ENCODE assay signal across 1 cellular context in genomic region chr19:48965806-48966540, GRCh38.
TF ChIP-seq lines count a peak whose summit lies in the region.

No MANE protein-coding gene starts in this region.

TF ChIP-seq in HepG2, 621 proteins besides CTCF, POLR2A, EP300 and RAD21 (continued from another document and continues in another):
- no peak for TF ChIP-seq TFE3 (CRISPR knock-in tag; IDR thresholded peaks at IDR 0.05)
- TF ChIP-seq PRMT3 (CRISPR knock-in tag; IDR thresholded peaks at IDR 0.05; ENCODE audit: borderline replicate concordance, low read depth) = 0 out of 2 replicates have a peak, but pooled peaks have one; percentile 21
- no peak for TF ChIP-seq REXO4 (CRISPR knock-in tag; IDR thresholded peaks at IDR 0.05; ENCODE audit: borderline replicate concordance)
- TF ChIP-seq JUND (CRISPR knock-in tag; IDR thresholded peaks at IDR 0.05) = no peak
- TF ChIP-seq TRIM22 (IDR thresholded peaks at IDR 0.05) = no peak
- no peak for TF ChIP-seq ARNT (IDR thresholded peaks at IDR 0.05)
- TF ChIP-seq, protein P1, sequence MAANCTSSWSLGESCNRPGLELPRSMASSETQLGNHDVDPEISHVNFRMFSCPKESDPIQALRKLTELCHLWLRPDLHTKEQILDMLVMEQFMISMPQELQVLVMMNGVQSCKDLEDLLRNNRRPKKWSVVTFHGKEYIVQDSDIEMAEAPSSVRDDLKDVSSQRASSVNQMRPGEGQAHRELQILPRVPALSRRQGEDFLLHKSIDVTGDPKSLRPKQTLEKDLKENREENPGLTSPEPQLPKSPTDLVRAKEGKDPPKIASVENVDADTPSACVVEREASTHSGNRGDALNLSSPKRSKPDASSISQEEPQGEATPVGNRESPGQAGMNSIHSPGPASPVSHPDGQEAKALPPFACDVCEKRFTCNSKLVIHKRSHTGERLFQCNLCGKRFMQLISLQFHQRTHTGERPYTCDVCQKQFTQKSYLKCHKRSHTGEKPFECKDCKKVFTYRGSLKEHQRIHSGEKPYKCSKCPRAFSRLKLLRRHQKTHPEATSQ (CRISPR knock-in tag; IDR thresholded peaks at IDR 0.05; ENCODE audit: borderline replicate concordance) = no peak
- no peak for TF ChIP-seq ZNF354B (CRISPR knock-in tag; IDR thresholded peaks at IDR 0.05)
- no peak for TF ChIP-seq ZNF709 (CRISPR knock-in tag; IDR thresholded peaks at IDR 0.05)
- TF ChIP-seq CSRNP1 (CRISPR knock-in tag; IDR thresholded peaks at IDR 0.05) = 0 out of 2 replicates have a peak, but pooled peaks have one; percentile 9
- TF ChIP-seq HCFC1 (IDR thresholded peaks at IDR 0.05; ENCODE audit: low read depth, low read length) = peak; percentile 83
- no peak for TF ChIP-seq ZNF10 (CRISPR knock-in tag; IDR thresholded peaks at IDR 0.05; ENCODE audit: borderline replicate concordance, low read depth)
- TF ChIP-seq, protein P2, sequence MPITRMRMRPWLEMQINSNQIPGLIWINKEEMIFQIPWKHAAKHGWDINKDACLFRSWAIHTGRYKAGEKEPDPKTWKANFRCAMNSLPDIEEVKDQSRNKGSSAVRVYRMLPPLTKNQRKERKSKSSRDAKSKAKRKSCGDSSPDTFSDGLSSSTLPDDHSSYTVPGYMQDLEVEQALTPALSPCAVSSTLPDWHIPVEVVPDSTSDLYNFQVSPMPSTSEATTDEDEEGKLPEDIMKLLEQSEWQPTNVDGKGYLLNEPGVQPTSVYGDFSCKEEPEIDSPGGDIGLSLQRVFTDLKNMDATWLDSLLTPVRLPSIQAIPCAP (CRISPR knock-in tag; IDR thresholded peaks at IDR 0.05; ENCODE audit: low read depth) = no peak
- no peak for TF ChIP-seq ZNF563 (CRISPR knock-in tag; IDR thresholded peaks at IDR 0.05)
- TF ChIP-seq KDM6A (CRISPR knock-in tag; IDR thresholded peaks at IDR 0.05; ENCODE audit: low read depth) = no peak
- no peak for TF ChIP-seq NKX3-1 (CRISPR knock-in tag; IDR thresholded peaks at IDR 0.05)
- TF ChIP-seq, protein P3, sequence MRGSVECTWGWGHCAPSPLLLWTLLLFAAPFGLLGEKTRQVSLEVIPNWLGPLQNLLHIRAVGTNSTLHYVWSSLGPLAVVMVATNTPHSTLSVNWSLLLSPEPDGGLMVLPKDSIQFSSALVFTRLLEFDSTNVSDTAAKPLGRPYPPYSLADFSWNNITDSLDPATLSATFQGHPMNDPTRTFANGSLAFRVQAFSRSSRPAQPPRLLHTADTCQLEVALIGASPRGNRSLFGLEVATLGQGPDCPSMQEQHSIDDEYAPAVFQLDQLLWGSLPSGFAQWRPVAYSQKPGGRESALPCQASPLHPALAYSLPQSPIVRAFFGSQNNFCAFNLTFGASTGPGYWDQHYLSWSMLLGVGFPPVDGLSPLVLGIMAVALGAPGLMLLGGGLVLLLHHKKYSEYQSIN (CRISPR knock-in tag; IDR thresholded peaks at IDR 0.05; ENCODE audit: borderline replicate concordance) = no peak
- no peak for TF ChIP-seq ZNF816 (CRISPR knock-in tag; IDR thresholded peaks at IDR 0.05; ENCODE audit: borderline replicate concordance)
- TF ChIP-seq, protein P4, sequence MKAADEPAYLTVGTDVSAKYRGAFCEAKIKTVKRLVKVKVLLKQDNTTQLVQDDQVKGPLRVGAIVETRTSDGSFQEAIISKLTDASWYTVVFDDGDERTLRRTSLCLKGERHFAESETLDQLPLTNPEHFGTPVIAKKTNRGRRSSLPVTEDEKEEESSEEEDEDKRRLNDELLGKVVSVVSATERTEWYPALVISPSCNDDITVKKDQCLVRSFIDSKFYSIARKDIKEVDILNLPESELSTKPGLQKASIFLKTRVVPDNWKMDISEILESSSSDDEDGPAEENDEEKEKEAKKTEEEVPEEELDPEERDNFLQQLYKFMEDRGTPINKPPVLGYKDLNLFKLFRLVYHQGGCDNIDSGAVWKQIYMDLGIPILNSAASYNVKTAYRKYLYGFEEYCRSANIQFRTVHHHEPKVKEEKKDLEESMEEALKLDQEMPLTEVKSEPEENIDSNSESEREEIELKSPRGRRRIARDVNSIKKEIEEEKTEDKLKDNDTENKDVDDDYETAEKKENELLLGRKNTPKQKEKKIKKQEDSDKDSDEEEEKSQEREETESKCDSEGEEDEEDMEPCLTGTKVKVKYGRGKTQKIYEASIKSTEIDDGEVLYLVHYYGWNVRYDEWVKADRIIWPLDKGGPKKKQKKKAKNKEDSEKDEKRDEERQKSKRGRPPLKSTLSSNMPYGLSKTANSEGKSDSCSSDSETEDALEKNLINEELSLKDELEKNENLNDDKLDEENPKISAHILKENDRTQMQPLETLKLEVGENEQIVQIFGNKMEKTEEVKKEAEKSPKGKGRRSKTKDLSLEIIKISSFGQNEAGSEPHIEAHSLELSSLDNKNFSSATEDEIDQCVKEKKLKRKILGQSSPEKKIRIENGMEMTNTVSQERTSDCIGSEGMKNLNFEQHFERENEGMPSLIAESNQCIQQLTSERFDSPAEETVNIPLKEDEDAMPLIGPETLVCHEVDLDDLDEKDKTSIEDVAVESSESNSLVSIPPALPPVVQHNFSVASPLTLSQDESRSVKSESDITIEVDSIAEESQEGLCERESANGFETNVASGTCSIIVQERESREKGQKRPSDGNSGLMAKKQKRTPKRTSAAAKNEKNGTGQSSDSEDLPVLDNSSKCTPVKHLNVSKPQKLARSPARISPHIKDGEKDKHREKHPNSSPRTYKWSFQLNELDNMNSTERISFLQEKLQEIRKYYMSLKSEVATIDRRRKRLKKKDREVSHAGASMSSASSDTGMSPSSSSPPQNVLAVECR (CRISPR knock-in tag; IDR thresholded peaks at IDR 0.05; ENCODE audit: borderline replicate concordance) = 0 out of 2 replicates have a peak, but pooled peaks have one; percentile 5
- no peak for TF ChIP-seq ZNF614 (CRISPR knock-in tag; IDR thresholded peaks at IDR 0.05; ENCODE audit: borderline replicate concordance)
- peak; percentile 53; the same call in 1 of the 2 replicates for TF ChIP-seq ZNF564 (CRISPR knock-in tag; IDR thresholded peaks at IDR 0.05)
- TF ChIP-seq SP140L (CRISPR knock-in tag; IDR thresholded peaks at IDR 0.05; ENCODE audit: borderline replicate concordance) = no peak
- TF ChIP-seq IKZF5 (CRISPR knock-in tag; IDR thresholded peaks at IDR 0.05) = 0 out of 2 replicates have a peak, but pooled peaks have one; percentile 5
- TF ChIP-seq, protein P5, sequence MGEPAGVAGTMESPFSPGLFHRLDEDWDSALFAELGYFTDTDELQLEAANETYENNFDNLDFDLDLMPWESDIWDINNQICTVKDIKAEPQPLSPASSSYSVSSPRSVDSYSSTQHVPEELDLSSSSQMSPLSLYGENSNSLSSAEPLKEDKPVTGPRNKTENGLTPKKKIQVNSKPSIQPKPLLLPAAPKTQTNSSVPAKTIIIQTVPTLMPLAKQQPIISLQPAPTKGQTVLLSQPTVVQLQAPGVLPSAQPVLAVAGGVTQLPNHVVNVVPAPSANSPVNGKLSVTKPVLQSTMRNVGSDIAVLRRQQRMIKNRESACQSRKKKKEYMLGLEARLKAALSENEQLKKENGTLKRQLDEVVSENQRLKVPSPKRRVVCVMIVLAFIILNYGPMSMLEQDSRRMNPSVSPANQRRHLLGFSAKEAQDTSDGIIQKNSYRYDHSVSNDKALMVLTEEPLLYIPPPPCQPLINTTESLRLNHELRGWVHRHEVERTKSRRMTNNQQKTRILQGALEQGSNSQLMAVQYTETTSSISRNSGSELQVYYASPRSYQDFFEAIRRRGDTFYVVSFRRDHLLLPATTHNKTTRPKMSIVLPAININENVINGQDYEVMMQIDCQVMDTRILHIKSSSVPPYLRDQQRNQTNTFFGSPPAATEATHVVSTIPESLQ (CRISPR knock-in tag; conservative IDR thresholded peaks at IDR 0.05) = no peak
- TF ChIP-seq AGO2 (optimal IDR thresholded peaks at IDR 0.05; ENCODE audit: low read depth, low read length) = peak; percentile 100
- no peak for TF ChIP-seq MTF2 (CRISPR knock-in tag; IDR thresholded peaks at IDR 0.05; ENCODE audit: borderline replicate concordance)
- no peak for TF ChIP-seq WIZ (CRISPR knock-in tag; IDR thresholded peaks at IDR 0.05)
- TF ChIP-seq CBX1 (IDR thresholded peaks at IDR 0.05; ENCODE audit: low read depth) = peak; percentile 23
- no peak; the same call in 1 of the 2 replicates for TF ChIP-seq ZSCAN29 (CRISPR knock-in tag; conservative IDR thresholded peaks at IDR 0.05)
- TF ChIP-seq, protein P6, sequence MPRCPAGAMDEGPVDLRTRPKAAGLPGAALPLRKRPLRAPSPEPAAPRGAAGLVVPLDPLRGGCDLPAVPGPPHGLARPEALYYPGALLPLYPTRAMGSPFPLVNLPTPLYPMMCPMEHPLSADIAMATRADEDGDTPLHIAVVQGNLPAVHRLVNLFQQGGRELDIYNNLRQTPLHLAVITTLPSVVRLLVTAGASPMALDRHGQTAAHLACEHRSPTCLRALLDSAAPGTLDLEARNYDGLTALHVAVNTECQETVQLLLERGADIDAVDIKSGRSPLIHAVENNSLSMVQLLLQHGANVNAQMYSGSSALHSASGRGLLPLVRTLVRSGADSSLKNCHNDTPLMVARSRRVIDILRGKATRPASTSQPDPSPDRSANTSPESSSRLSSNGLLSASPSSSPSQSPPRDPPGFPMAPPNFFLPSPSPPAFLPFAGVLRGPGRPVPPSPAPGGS (CRISPR knock-in tag; IDR thresholded peaks at IDR 0.05) = 0 out of 2 replicates have a peak, but pooled peaks have one; percentile 13
- TF ChIP-seq ZNF737 (CRISPR knock-in tag; IDR thresholded peaks at IDR 0.05; ENCODE audit: borderline replicate concordance) = no peak
- TF ChIP-seq ZNF605 (CRISPR knock-in tag; IDR thresholded peaks at IDR 0.05) = 0 out of 2 replicates have a peak, but pooled peaks have one; percentile 0
- TF ChIP-seq MED13 (CRISPR knock-in tag; IDR thresholded peaks at IDR 0.05) = 0 out of 2 replicates have a peak, but pooled peaks have one; percentile 29
- peak; percentile 89 for TF ChIP-seq HNRNPL (IDR thresholded peaks at IDR 0.05; ENCODE audit: low read depth, low read length)
- no peak for TF ChIP-seq ZNF362 (CRISPR knock-in tag; IDR thresholded peaks at IDR 0.05; ENCODE audit: borderline replicate concordance)
- TF ChIP-seq NR1H2 (CRISPR knock-in tag; IDR thresholded peaks at IDR 0.05; ENCODE audit: borderline replicate concordance, low read depth) = no peak
- TF ChIP-seq ZNF777 (CRISPR knock-in tag; IDR thresholded peaks at IDR 0.05) = no peak
- TF ChIP-seq ZNF580 (CRISPR knock-in tag; IDR thresholded peaks at IDR 0.05; ENCODE audit: borderline replicate concordance, low read depth) = no peak
- peak; percentile 29; the same call in 1 of the 2 replicates for TF ChIP-seq IRX3 (CRISPR knock-in tag; IDR thresholded peaks at IDR 0.05; ENCODE audit: borderline replicate concordance, low read depth)
